13 cellular contexts compared by ENCODE assay signal in genomic region chr6:7216941-7217621, GRCh38.
DNase-seq lines count a peak whose midpoint lies in the region; ATAC-seq and TF ChIP-seq lines count a peak whose summit lies in the region.
"Had no signal": no experiment of that assay in that cellular context is flagged by ENCODE, and none has a peak within 500 bp of the region (broad histone marks: within the 10 kb centered on the region; RNA-seq: fewer than 3 reads in every experiment).

No MANE protein-coding gene starts in this region.

- H4K20me1 ChIP-seq in neural progenitor cell (ENCODE audit: low read depth) = peaks cover 17% of the 10 kb centered on the region

- peaks cover 36% of the 10 kb centered on the region for H3K4me1 ChIP-seq in neural progenitor cell

- peak overlapping the region; percentile 44 for H3K4me2 ChIP-seq in neural progenitor cell

- no peaks in the 10 kb centered on the region; the same call in 1 of the 2 replicates for H3K9me3 ChIP-seq in AG04450 (ENCODE audit: control insufficient read depth, insufficient read depth, low read length)
- H3K9me3 ChIP-seq in neural progenitor cell (ENCODE audit: low read depth) = no peaks in the 10 kb centered on the region

- no peak overlapping the region for H3K9ac ChIP-seq in neural progenitor cell

- no peaks in the 10 kb centered on the region for H3K27me3 ChIP-seq in AG04450 (ENCODE audit: control insufficient read depth, insufficient read depth, low read length)
- no peaks in the 10 kb centered on the region for H3K27me3 ChIP-seq in neural progenitor cell

- in situ Hi-C loops in astrocyte of the spinal cord (cut with HindIII; ENCODE audit: low sequenced_read_pairs) = no loop called here

- peak overlapping the region; percentile 11 for H3K27ac Mint-ChIP-seq in neural progenitor cell

- intact Hi-C loops in left ventricle myocardium superior (cut with micrococcal nuclease) = no loop called here

- H3K36me3 ChIP-seq in neural progenitor cell = no peaks in the 10 kb centered on the region

- H3K27ac ChIP-seq in AG04450 (ENCODE audit: low read depth, low read length) = no peak overlapping the region
- H3K27ac ChIP-seq in neural progenitor cell = peak overlapping the region; percentile 5

- CTCF ChIA-PET in AG04450 (lab: Charles Lee) = interaction anchor here (0.6 to 2.7 kb wide), 4 partner anchors 8 to 540 kb away, joined by 3 to 15 read pairs (median 4); no protein-coding TSS in a partner anchor

- DNase-seq in AG04450 (ENCODE audit: low read depth, low spot score) (no peak), astrocyte of the spinal cord (ENCODE audit: low read depth, low spot score) (no peak), left ventricle myocardium superior (peak; percentile 79), neural progenitor cell (ENCODE audit: low spot score) (peak; percentile 82), activated gamma-delta T cell treated with Interleukin-2 at 50 U/mL for 16 hours (no peak), NOMO-1 treated with DMSO at 0.1 percent for 48 hours (lab: John Stamatoyannopoulos, UW; ENCODE audit: unreplicated experiment) (no peak), NCI-H128 (lab: John Stamatoyannopoulos, UW; ENCODE audit: unreplicated experiment) (no peak)
- DNase-seq: activated T-cell treated with anti-CD3 and anti-CD28 coated beads, Interleukin-2, amount 50 U/mL, for 24 hours; EL; NCI-H2081; PC-3; stimulated activated CD4-positive, alpha-beta T cell treated with anti-CD3 and anti-CD28 coated beads, Interleukin-15, amount 100 ng/mL, for 24 hours had no signal

- no peak overlapping the region for H2AFZ ChIP-seq in neural progenitor cell (replicated peaks)

- peaks cover 13% of the 10 kb centered on the region for H3F3A ChIP-seq in neural progenitor cell (ENCODE audit: low read depth)

- H3K27me3 Mint-ChIP-seq in neural progenitor cell (ENCODE audit: insufficient read depth, low read depth) = no peaks in the 10 kb centered on the region
- H3K27me3 Mint-ChIP-seq: activated T-cell treated with anti-CD3 and anti-CD28 coated beads, Interleukin-2, amount 50 U/mL, for 24 hours had no signal

- ATAC-seq in left ventricle myocardium superior (peak; percentile 80), HG02884 (IDR thresholded peaks at IDR 0.05; ENCODE audit: unreplicated experiment) (no peak)
- ATAC-seq: PC-3 had no signal

- POLR2A ChIA-PET in AG04450 (lab: Yijun Ruan, JAX) = interaction anchor here (0.7 kb wide), 1 partner anchor 260 kb away, joined by 3 read pairs; no protein-coding TSS in a partner anchor

- no peaks in the 10 kb centered on the region for H3K79me2 ChIP-seq in neural progenitor cell (ENCODE audit: low read depth)

- H3K36me3 Mint-ChIP-seq in neural progenitor cell = peaks cover 12% of the 10 kb centered on the region

- TF ChIP-seq CTCF in AG04450 (IDR thresholded peaks at IDR 0.05; ENCODE audit: low read depth, low read length) (peak; percentile 18; the same call in 1 of the 2 replicates), astrocyte of the spinal cord (IDR thresholded peaks at IDR 0.05; ENCODE audit: low read depth, low read length) (peak; percentile 2), neural progenitor cell (IDR thresholded peaks at IDR 0.05) (peak; percentile 37)

- no peaks in the 10 kb centered on the region for H3K9me3 Mint-ChIP-seq in neural progenitor cell
- H3K9me3 Mint-ChIP-seq: activated T-cell treated with anti-CD3 and anti-CD28 coated beads, Interleukin-2, amount 50 U/mL, for 24 hours had no signal

- H3K4me1 Mint-ChIP-seq in neural progenitor cell = peaks cover 34% of the 10 kb centered on the region

- no peak overlapping the region for H3K4me3 Mint-ChIP-seq in neural progenitor cell
- H3K4me3 Mint-ChIP-seq: activated T-cell treated with anti-CD3 and anti-CD28 coated beads, Interleukin-2, amount 50 U/mL, for 24 hours had no signal

- H3K4me3 ChIP-seq in AG04450 (ENCODE audit: low read depth, low read length) (no peak overlapping the region), astrocyte of the spinal cord (ENCODE audit: low read depth, low read length) (no peak overlapping the region), neural progenitor cell (no peak overlapping the region)

Comparison
In these comparisons a context has a peak if more than half of its experiments do, and no peak if none do; other contexts are left out.
1. DNase-seq: peak in left ventricle myocardium superior (single experiment) and neural progenitor cell (single experiment); none in AG04450 (single experiment), astrocyte of the spinal cord (single experiment), activated gamma-delta T cell treated with Interleukin-2 at 50 U/mL for 16 hours (single experiment), NOMO-1 treated with DMSO at 0.1 percent for 48 hours (single experiment) and NCI-H128 (single experiment).
2. Peak in every context shown above with its lines, with median percentiles within 50 percentile points of each other: CTCF ChIP-seq.